In genomic region chr12:98417303-98417702, GRCh38 we compare ENCODE assay signal across 19 cellular contexts.
DNase-seq lines count a peak whose midpoint lies in the region; ATAC-seq, FAIRE-seq and TF ChIP-seq lines count a peak whose summit lies in the region.
"Had no signal": no experiment of that assay in that cellular context is flagged by ENCODE, and none has a peak within 500 bp of the region (broad histone marks: within the 10 kb centered on the region; RNA-seq: fewer than 3 reads in every experiment).

No MANE protein-coding gene starts in this region.

- H3K4me1 Mint-ChIP-seq in CD14-positive monocyte (peaks cover 32% of the 10 kb centered on the region), astrocyte (ENCODE audit: low read depth, unreplicated experiment) (peaks cover 28% of the 10 kb centered on the region), mesothelial cell of epicardium (peaks cover 43% of the 10 kb centered on the region), T-cell (no peaks in the 10 kb centered on the region)
- H3K4me1 Mint-ChIP-seq: immature natural killer cell had no signal

- H3K9me2 ChIP-seq in Loucy (replicated peaks; ENCODE audit: low read depth, low read length) = no peaks in the 10 kb centered on the region

- H4K20me1 ChIP-seq in Loucy (ENCODE audit: insufficient read depth, low read length, poor library complexity, severe bottlenecking) (no peaks in the 10 kb centered on the region), astrocyte (ENCODE audit: insufficient read depth, low read length) (no peaks in the 10 kb centered on the region)

- no peak for TF ChIP-seq EP300 in gastroesophageal sphincter (IDR thresholded peaks at IDR 0.05)

- intact Hi-C loops in CD14-positive monocyte (cut with micrococcal nuclease) = no loop called here

- TF ChIP-seq CTCF in CD14-positive monocyte (IDR thresholded peaks at IDR 0.05) (no peak), Loucy (conservative IDR thresholded peaks at IDR 0.05; ENCODE audit: low read length) (no peak), astrocyte (IDR thresholded peaks at IDR 0.05; ENCODE audit: insufficient read depth, low read depth, low read length) (no peak), mesothelial cell of epicardium (IDR thresholded peaks at IDR 0.05; ENCODE audit: unreplicated experiment) (no peak), gastroesophageal sphincter (IDR thresholded peaks at IDR 0.05) (no peak)

- H3K27me3 ChIP-seq in Loucy (ENCODE audit: insufficient read depth, low read length, poor library complexity, severe bottlenecking) (no peaks in the 10 kb centered on the region), astrocyte (ENCODE audit: insufficient read depth, low read length) (no peaks in the 10 kb centered on the region), gastroesophageal sphincter (no peaks in the 10 kb centered on the region)
- H3K27me3 ChIP-seq: brain microvascular endothelial cell, thyroid gland had no signal

- no peaks in the 10 kb centered on the region for H3K9me3 ChIP-seq in Loucy (ENCODE audit: insufficient read depth, low read depth, low read length)
- no peaks in the 10 kb centered on the region for H3K9me3 ChIP-seq in astrocyte (ENCODE audit: insufficient read depth, low read depth, low read length)
- no peaks in the 10 kb centered on the region for H3K9me3 ChIP-seq in gastroesophageal sphincter
- H3K9me3 ChIP-seq: psoas muscle, thyroid gland had no signal

- no peaks in the 10 kb centered on the region for H3K36me3 ChIP-seq in Loucy (ENCODE audit: insufficient read depth, low read length)
- H3K36me3 ChIP-seq in astrocyte (ENCODE audit: insufficient read depth, low read length) = no peaks in the 10 kb centered on the region
- no peaks in the 10 kb centered on the region for H3K36me3 ChIP-seq in gastroesophageal sphincter
- H3K36me3 ChIP-seq: brain microvascular endothelial cell, thyroid gland had no signal

- no peak overlapping the region for H3K4me2 ChIP-seq in Loucy (ENCODE audit: low read depth, low read length, poor library complexity, severe bottlenecking)
- H3K4me2 ChIP-seq in astrocyte (ENCODE audit: low read length) = no peak overlapping the region

- no peak overlapping the region for H3K27ac ChIP-seq in astrocyte (ENCODE audit: low read depth, low read length)
- peak overlapping the region in 2 of 4 donors; percentile 83 to 90 for H3K27ac ChIP-seq in gastroesophageal sphincter
- H3K27ac ChIP-seq: brain microvascular endothelial cell had no signal

- no peaks in the 10 kb centered on the region for H3F3A ChIP-seq in Loucy (ENCODE audit: low read depth)

- H3K9ac ChIP-seq in Loucy (ENCODE audit: low read depth, low read length, poor library complexity, severe bottlenecking) (no peak overlapping the region), astrocyte (ENCODE audit: low read length) (no peak overlapping the region)

- no peak overlapping the region for H3K4me3 Mint-ChIP-seq in CD14-positive monocyte
- peak overlapping the region; percentile 55 for H3K4me3 Mint-ChIP-seq in astrocyte (ENCODE audit: unreplicated experiment)
- H3K4me3 Mint-ChIP-seq in mesothelial cell of epicardium = no peak overlapping the region
- H3K4me3 Mint-ChIP-seq in T-cell = no peak overlapping the region
- H3K4me3 Mint-ChIP-seq: activated naive CD8-positive, alpha-beta T cell; immature natural killer cell; stimulated activated naive B cell treated with anti-CD40 and anti-IgM and Interleukin-4, amounts not matched to agents 10 μg/mL and 1 μg/mL and 100 μg/mL, for 72 hours had no signal

- POLR2A ChIA-PET in T-cell (lab: Charles Lee) = no interaction called here

- H3K27ac Mint-ChIP-seq in CD14-positive monocyte = peak overlapping the region; percentile 40 to 89 (median 69)
- no peak overlapping the region for H3K27ac Mint-ChIP-seq in astrocyte (ENCODE audit: unreplicated experiment)
- peak overlapping the region; percentile 99 for H3K27ac Mint-ChIP-seq in mesothelial cell of epicardium
- no peak overlapping the region for H3K27ac Mint-ChIP-seq in T-cell
- H3K27ac Mint-ChIP-seq: activated naive CD8-positive, alpha-beta T cell; immature natural killer cell; stimulated activated naive B cell treated with anti-CD40 and anti-IgM and Interleukin-4, amounts not matched to agents 10 μg/mL and 1 μg/mL and 100 μg/mL, for 72 hours had no signal

- 79 to 86% methylated on average over 2 of the region's 2 CpGs for WGBS in gastroesophageal sphincter (ENCODE audit: low coverage in 1 of 2), 2 donors

- CTCF ChIA-PET in T-cell (lab: Charles Lee) = no interaction called here

- H3K4me3 ChIP-seq in Loucy (ENCODE audit: low read length, poor library complexity, severe bottlenecking) = no peak overlapping the region
- no peak overlapping the region for H3K4me3 ChIP-seq in astrocyte (ENCODE audit: insufficient read depth, low read depth, low read length)
- no peak overlapping the region for H3K4me3 ChIP-seq in gastroesophageal sphincter
- H3K4me3 ChIP-seq: psoas muscle, thyroid gland had no signal

- peaks cover 24% of the 10 kb centered on the region for H3K4me1 ChIP-seq in Loucy (ENCODE audit: insufficient read depth, low read length, poor library complexity, severe bottlenecking)
- H3K4me1 ChIP-seq in astrocyte (ENCODE audit: insufficient read depth, low read length) = peaks cover 19% of the 10 kb centered on the region
- peaks cover 0 to 27% (median 18%) of the 10 kb centered on the region in 3 donors for H3K4me1 ChIP-seq in gastroesophageal sphincter

- no peak for FAIRE-seq in astrocyte (lab: Jason Lieb, UNC)

- DNase-seq in CD14-positive monocyte (ENCODE audit: low spot score) = no peak
- DNase-seq in astrocyte (ENCODE audit: low read depth) = no peak
- no peak for DNase-seq in mesothelial cell of epicardium (ENCODE audit: low spot score in 2 of 2, unreplicated experiment in 2 of 2)
- no peak for DNase-seq in COLO829 (ENCODE audit: low spot score)
- no peak for DNase-seq in T-cell
- DNase-seq: DMS 273 treated with DMSO at 0.1 percent for 48 hours; head of caudate nucleus; immature natural killer cell; NCI-H2029 treated with DMSO at 0.1 percent for 48 hours; psoas muscle; stimulated activated CD4-positive, alpha-beta T cell treated with anti-CD3 and anti-CD28 coated beads, Interleukin-12 subunit alpha, Interleukin-12 subunit beta, amount 100 ng/mL, for 4 hours; stimulated activated naive B cell treated with anti-CD40 and anti-IgM and Interleukin-4, amounts not matched to agents 10 μg/mL and 1 μg/mL and 100 μg/mL, for 72 hours; thyroid gland had no signal

- H3K36me3 Mint-ChIP-seq in CD14-positive monocyte = no peaks in the 10 kb centered on the region
- H3K36me3 Mint-ChIP-seq in astrocyte (ENCODE audit: low read depth, unreplicated experiment) = no peaks in the 10 kb centered on the region
- H3K36me3 Mint-ChIP-seq in mesothelial cell of epicardium = no peaks in the 10 kb centered on the region
- no peaks in the 10 kb centered on the region for H3K36me3 Mint-ChIP-seq in T-cell
- H3K36me3 Mint-ChIP-seq: activated naive CD8-positive, alpha-beta T cell; immature natural killer cell; stimulated activated naive B cell treated with anti-CD40 and anti-IgM and Interleukin-4, amounts not matched to agents 10 μg/mL and 1 μg/mL and 100 μg/mL, for 72 hours had no signal

- ATAC-seq in SK-N-SH treated with all-trans-retinoic acid at 6 μM for 48 hours (no peak), gastroesophageal sphincter (no peak), T-cell (replicated peaks in 1 of 4) (no peak)
- ATAC-seq: psoas muscle; stimulated activated naive B cell treated with anti-CD40 and anti-IgM and Interleukin-4, amounts not matched to agents 10 μg/mL and 1 μg/mL and 100 μg/mL, for 72 hours had no signal

- H3K27me3 Mint-ChIP-seq in CD14-positive monocyte (ENCODE audit: low read depth in 3 of 3) (peaks cover 3 to 8% (median 8%) of the 10 kb centered on the region in 3 donors), astrocyte (ENCODE audit: low read depth, unreplicated experiment) (no peaks in the 10 kb centered on the region), mesothelial cell of epicardium (ENCODE audit: low read depth) (no peaks in the 10 kb centered on the region), T-cell (peaks cover 5 to 9% of the 10 kb centered on the region in 2 donors)

- peaks cover 0 to 2% (median 0%) of the 10 kb centered on the region in 7 donors for H3K9me3 Mint-ChIP-seq in CD14-positive monocyte
- H3K9me3 Mint-ChIP-seq in astrocyte (ENCODE audit: unreplicated experiment) = no peaks in the 10 kb centered on the region
- H3K9me3 Mint-ChIP-seq in mesothelial cell of epicardium = no peaks in the 10 kb centered on the region
- no peaks in the 10 kb centered on the region for H3K9me3 Mint-ChIP-seq in T-cell
- H3K9me3 Mint-ChIP-seq: HFFc6; immature natural killer cell; stimulated activated naive B cell treated with anti-CD40 and anti-IgM and Interleukin-4, amounts not matched to agents 10 μg/mL and 1 μg/mL and 100 μg/mL, for 72 hours had no signal

- no peaks in the 10 kb centered on the region for H3K79me2 ChIP-seq in Loucy (ENCODE audit: insufficient read depth, low read length)
- no peaks in the 10 kb centered on the region for H3K79me2 ChIP-seq in astrocyte (ENCODE audit: insufficient read depth, low read length)

- H2AFZ ChIP-seq in Loucy (ENCODE audit: low read length) (peak overlapping the region; percentile 50; the same call in 1 of the 2 replicates), astrocyte (ENCODE audit: low read depth, low read length) (no peak overlapping the region)

- no peak for TF ChIP-seq POLR2A in gastroesophageal sphincter (IDR thresholded peaks at IDR 0.05)

TF ChIP-seq in SK-N-SH treated with all-trans-retinoic acid at 6 μM for 48 hours, 23 proteins besides CTCF, POLR2A, EP300 and RAD21:
- TF ChIP-seq SNAI2 (CRISPR knock-in tag; IDR thresholded peaks at IDR 0.05) = no peak
- TF ChIP-seq POU6F1 (CRISPR knock-in tag; IDR thresholded peaks at IDR 0.05; ENCODE audit: borderline replicate concordance, low read depth) = no peak
TF ChIP-seq in SK-N-SH treated with all-trans-retinoic acid at 6 μM for 48 hours: peak in this region for 0.

Comparison
In these comparisons a context has a peak if more than half of its experiments do, and no peak if none do; other contexts are left out.
1. H3K27ac Mint-ChIP-seq: peak in CD14-positive monocyte (7 of 7) and mesothelial cell of epicardium (single experiment); none in astrocyte (single experiment) and T-cell (0 of 2).